11 cellular contexts compared by ENCODE assay signal in genomic region chrX:53481093-53481492, GRCh38. TPM values are rescaled to one million over a fixed set of nuclear protein-coding genes. Genes with fewer than 3 reads are reported as not detected.
DNase-seq lines count a peak whose midpoint lies in the region; ATAC-seq and TF ChIP-seq lines count a peak whose summit lies in the region.
"Had no signal": no experiment of that assay in that cellular context is flagged by ENCODE, and none has a peak within 500 bp of the region (broad histone marks: within the 10 kb centered on the region; RNA-seq: fewer than 3 reads in every experiment).

No MANE protein-coding gene starts in this region.

- H3K27ac ChIP-seq in cardiac muscle cell (no peak overlapping the region), right cardiac atrium (ENCODE audit: low read length) (no peak overlapping the region), mammary epithelial cell (ENCODE audit: insufficient read depth, low read depth, low read length) (no peak overlapping the region), transverse colon (no peak overlapping the region)
- H3K27ac ChIP-seq: upper lobe of left lung had no signal

- H3K9me3 ChIP-seq in cardiac muscle cell (ENCODE audit: low read depth) (no peaks in the 10 kb centered on the region), right cardiac atrium (ENCODE audit: control insufficient read depth, low read length) (no peaks in the 10 kb centered on the region), mammary epithelial cell (replicated peaks; ENCODE audit: insufficient read depth, low read length) (no peaks in the 10 kb centered on the region), transverse colon (no peaks in the 10 kb centered on the region)
- H3K9me3 ChIP-seq: upper lobe of left lung had no signal

- H3K4me1 ChIP-seq in cardiac muscle cell (ENCODE audit: low read depth) (no peaks in the 10 kb centered on the region), right cardiac atrium (ENCODE audit: control insufficient read depth, insufficient read depth, low read length) (no peaks in the 10 kb centered on the region), mammary epithelial cell (ENCODE audit: insufficient read depth, low read length) (peaks cover 34% of the 10 kb centered on the region), transverse colon (no peaks in the 10 kb centered on the region)
- H3K4me1 ChIP-seq: upper lobe of left lung had no signal

- TF ChIP-seq EP300 in transverse colon (IDR thresholded peaks at IDR 0.05; ENCODE audit: low read depth), result no peak

- BruUV-seq in mammary epithelial cell (replicated peaks; lab: Mats Ljungman, UMichigan), result no TSS peak

- no peak for TF ChIP-seq POLR2A in transverse colon (IDR thresholded peaks at IDR 0.05)

- H3K27ac Mint-ChIP-seq in stimulated activated memory B cell treated with anti-CD40 and anti-IgM and Interleukin-4, amounts not matched to agents 10 μg/mL and 1 μg/mL and 100 μg/mL, for 72 hours, result no peak overlapping the region
- H3K27ac Mint-ChIP-seq: activated naive CD8-positive, alpha-beta T cell had no signal

- H2AFZ ChIP-seq in mammary epithelial cell (ENCODE audit: low read depth, low read length), result no peak overlapping the region

- intact Hi-C loops in right cardiac atrium (cut with DNase I) (no loop called here), mammary epithelial cell (cut with micrococcal nuclease) (loop anchor here (1.0 kb wide), 1 partner anchor 45 kb away; no protein-coding TSS in a partner anchor), transverse colon (cut with DNase I; ENCODE audit: low total_unique reads) (no loop called here)

- peaks cover 7% of the 10 kb centered on the region for H3K4me1 Mint-ChIP-seq in stimulated activated memory B cell treated with anti-CD40 and anti-IgM and Interleukin-4, amounts not matched to agents 10 μg/mL and 1 μg/mL and 100 μg/mL, for 72 hours

- H3K27me3 ChIP-seq in cardiac muscle cell (no peaks in the 10 kb centered on the region), right cardiac atrium (ENCODE audit: control insufficient read depth, insufficient read depth) (no peaks in the 10 kb centered on the region), mammary epithelial cell (ENCODE audit: insufficient read depth, low read length) (no peaks in the 10 kb centered on the region), transverse colon (no peaks in the 10 kb centered on the region)
- H3K27me3 ChIP-seq: upper lobe of left lung had no signal

- H4K20me1 ChIP-seq in mammary epithelial cell (ENCODE audit: insufficient read depth, low read length), result no peaks in the 10 kb centered on the region

- peaks cover 21% of the 10 kb centered on the region for H3K27me3 Mint-ChIP-seq in stimulated activated memory B cell treated with anti-CD40 and anti-IgM and Interleukin-4, amounts not matched to agents 10 μg/mL and 1 μg/mL and 100 μg/mL, for 72 hours
- H3K27me3 Mint-ChIP-seq: activated naive CD8-positive, alpha-beta T cell had no signal

- no peaks in the 10 kb centered on the region for H3K36me3 ChIP-seq in cardiac muscle cell
- H3K36me3 ChIP-seq in mammary epithelial cell (ENCODE audit: insufficient read depth, low read length), result no peaks in the 10 kb centered on the region
- H3K36me3 ChIP-seq in transverse colon, result no peaks in the 10 kb centered on the region
- H3K36me3 ChIP-seq: upper lobe of left lung had no signal

- no peak overlapping the region for H3K4me2 ChIP-seq in mammary epithelial cell (ENCODE audit: insufficient read depth, low read depth, low read length)

- dilution Hi-C loops in mammary epithelial cell (cut with HindIII; ENCODE audit: low sequenced_read_pairs), result loop anchor here (5.0 kb wide), 1 partner anchor 74 kb away; no protein-coding TSS in a partner anchor

- no peak overlapping the region for H3K9ac ChIP-seq in mammary epithelial cell (ENCODE audit: insufficient read depth, low read length)

- no peaks in the 10 kb centered on the region for H3K36me3 Mint-ChIP-seq in stimulated activated memory B cell treated with anti-CD40 and anti-IgM and Interleukin-4, amounts not matched to agents 10 μg/mL and 1 μg/mL and 100 μg/mL, for 72 hours
- H3K36me3 Mint-ChIP-seq: activated naive CD8-positive, alpha-beta T cell had no signal

- no peak overlapping the region for H3K4me3 Mint-ChIP-seq in stimulated activated memory B cell treated with anti-CD40 and anti-IgM and Interleukin-4, amounts not matched to agents 10 μg/mL and 1 μg/mL and 100 μg/mL, for 72 hours
- H3K4me3 Mint-ChIP-seq: activated naive CD8-positive, alpha-beta T cell had no signal

- H3K4me3 ChIP-seq in cardiac muscle cell (no peak overlapping the region), right cardiac atrium (ENCODE audit: low read length) (no peak overlapping the region), mammary epithelial cell (replicated peaks in 1 of 3; ENCODE audit: insufficient read depth in 1 of 3, low read depth in 2 of 3, low read length in 3 of 3) (no peak overlapping the region), transverse colon (no peak overlapping the region)
- H3K4me3 ChIP-seq: upper lobe of left lung had no signal

- CTCF ChIA-PET in mammary epithelial cell (lab: Charles Lee; ENCODE audit: low non-redundant PET), result interaction anchor here (0.6 kb wide), 1 partner anchor 42 kb away, joined by 3 read pairs; no protein-coding TSS in a partner anchor

- ATAC-seq in right cardiac atrium (no peak), HG02885 (IDR thresholded peaks at IDR 0.05; ENCODE audit: poor library complexity, unreplicated experiment) (no peak)
- no peak for ATAC-seq in stimulated activated memory B cell treated with anti-CD40 and anti-IgM and Interleukin-4, amounts not matched to agents 10 μg/mL and 1 μg/mL and 100 μg/mL, for 72 hours

- in situ Hi-C loops in mammary epithelial cell (cut with MboI; ENCODE audit: low sequenced_read_pairs in 2 of 2) (no loop called here), transverse colon (cut with MboI; ENCODE audit: low pct_ligation_motif_present in 1 of 4, low pct_unique_long_range_greater_than_20kb in 1 of 4, low sequenced_read_pairs in 3 of 4) (loop anchor here in 1 of 4 donors (25.0 kb wide), 1 partner anchor 169 kb away; no protein-coding TSS in a partner anchor)

- WGBS in right cardiac atrium, result 29% methylated on average over 5 of the region's 5 CpGs
- 61% methylated on average over 5 of the region's 5 CpGs for WGBS in mammary epithelial cell (ENCODE audit: low coverage, missing lambda C conversion rate)
- 27% methylated on average over 5 of the region's 5 CpGs; no CpG with 5 or more reads in 1 of the 2 donors for WGBS in transverse colon (ENCODE audit: low coverage in 1 of 2), 2 donors

- DNase-seq in cardiac muscle cell (ENCODE audit: low read depth in 1 of 2, low spot score in 1 of 2) (no peak), right cardiac atrium (no peak), NAMALWA (ENCODE audit: low spot score) (peak; percentile 45), mammary epithelial cell (no peak), transverse colon (peak; percentile 19), hepatic stellate cell (ENCODE audit: low spot score) (no peak)
- DNase-seq: NCI-H526 treated with DMSO at 0.1 percent for 48 hours, upper lobe of left lung had no signal

- TF ChIP-seq CTCF in cardiac muscle cell (IDR thresholded peaks at IDR 0.05; ENCODE audit: low read depth, low read length), result peak; percentile 38
- peak; percentile 12 to 50 for TF ChIP-seq CTCF in mammary epithelial cell (conservative IDR thresholded peaks at IDR 0.05 in 1 of 2, IDR thresholded peaks at IDR 0.05 in 1 of 2; ENCODE audit: extremely low read depth in 1 of 2, insufficient read depth in 1 of 2, low read depth in 1 of 2, low read length in 2 of 2)
- TF ChIP-seq CTCF in transverse colon (IDR thresholded peaks at IDR 0.05), result peak; percentile 11 to 35 (median 25)

- H3K9me3 Mint-ChIP-seq in stimulated activated memory B cell treated with anti-CD40 and anti-IgM and Interleukin-4, amounts not matched to agents 10 μg/mL and 1 μg/mL and 100 μg/mL, for 72 hours, result no peaks in the 10 kb centered on the region

- no peaks in the 10 kb centered on the region for H3K79me2 ChIP-seq in mammary epithelial cell (ENCODE audit: insufficient read depth, low read length)

RNA-seq across cellular contexts. Expression of gene HSD17B10, which starts 46.9 kb away (rescaled TPM):
- total RNA-seq in cardiac muscle cell, result 78.4 and 183 TPM in 2 replicates
- 133 and 249 TPM in 2 replicates for polyA plus RNA-seq in cardiac muscle cell
- total RNA-seq in right cardiac atrium, result 100 to 1,000 TPM in 2 of 4 donors, 10 to 100 TPM in 2; 89.3 to 113 (median 106) TPM
- polyA plus RNA-seq in right cardiac atrium, result 107 TPM
- total RNA-seq in mammary epithelial cell, result 10 to 100 TPM; 71.7 to 74.6 TPM
- 140 TPM for polyA plus RNA-seq in mammary epithelial cell
- 82.7 TPM for polyA minus RNA-seq in mammary epithelial cell
- 10 to 100 TPM; 12.5 to 47.5 (median 42.2) TPM for total RNA-seq in transverse colon

RNA-seq across cellular contexts. Expression of gene RIBC1, which starts 58.4 kb away (rescaled TPM):
- total RNA-seq in cardiac muscle cell, result 2.7 and 3.0 TPM in 2 replicates
- polyA plus RNA-seq in cardiac muscle cell, result 1.6 and 4.0 TPM in 2 replicates
- 1 to 10 TPM in 1 of 4 donors, under 1 TPM in 3; 0.67 to 1.8 (median 0.83) TPM for total RNA-seq in right cardiac atrium
- polyA plus RNA-seq in right cardiac atrium, result 1.1 TPM
- 1 to 10 TPM; 1.0 to 1.2 TPM for total RNA-seq in mammary epithelial cell
- 0.23 TPM for polyA plus RNA-seq in mammary epithelial cell
- not detected for polyA minus RNA-seq in mammary epithelial cell
- total RNA-seq in transverse colon, result 1 to 10 TPM in 1 of 4 donors, under 1 TPM in 1, not detected in 2; 0.79 to 1.1 TPM

RNA-seq across cellular contexts. Expression of gene SMC1A, which starts 58.6 kb away (rescaled TPM):
- total RNA-seq in cardiac muscle cell, result 46.1 and 48.3 TPM in 2 replicates
- polyA plus RNA-seq in cardiac muscle cell, result 59.0 and 59.5 TPM in 2 replicates
- total RNA-seq in right cardiac atrium, result 10 to 100 TPM; 41.9 to 50.3 (median 49.2) TPM
- polyA plus RNA-seq in right cardiac atrium, result 9.4 TPM
- 10 to 100 TPM; 19.7 to 66.0 TPM for total RNA-seq in mammary epithelial cell
- 43.5 TPM for polyA plus RNA-seq in mammary epithelial cell
- 116 TPM for polyA minus RNA-seq in mammary epithelial cell
- total RNA-seq in transverse colon, result 100 to 1,000 TPM in 1 of 4 donors, 10 to 100 TPM in 3; 25.3 to 113 (median 52.9) TPM

Comparison
In these comparisons a context has a peak if more than half of its experiments do, and no peak if none do; other contexts are left out.
1. DNase-seq: peak in NAMALWA (single experiment) and transverse colon (single experiment); none in cardiac muscle cell (0 of 2), right cardiac atrium (0 of 3), mammary epithelial cell (single experiment) and hepatic stellate cell (single experiment).
2. Peak in every context shown above with its lines, with median percentiles within 50 percentile points of each other: CTCF ChIP-seq.